ENCODE assay signal across 19 cellular contexts in genomic region chrX:149499766-149500165, GRCh38. TPM values are rescaled to one million over a fixed set of nuclear protein-coding genes. Genes with fewer than 3 reads are reported as not detected.
DNase-seq lines count a peak whose midpoint lies in the region; ATAC-seq and TF ChIP-seq lines count a peak whose summit lies in the region.
"Had no signal": no experiment of that assay in that cellular context is flagged by ENCODE, and none has a peak within 500 bp of the region (broad histone marks: within the 10 kb centered on the region; RNA-seq: fewer than 3 reads in every experiment).

No MANE protein-coding gene starts in this region.

- H3K27me3 ChIP-seq in MM.1S (replicated peaks; ENCODE audit: insufficient read depth, low read length) = no peaks in the 10 kb centered on the region
- no peaks in the 10 kb centered on the region for H3K27me3 ChIP-seq in BE2C

- no peak overlapping the region; the same call in 1 of the 2 replicates for H3K9ac ChIP-seq in MM.1S (ENCODE audit: low read length)

- no peak for ATAC-seq in stimulated activated effector memory CD8-positive, alpha-beta T cell treated with anti-CD3 and anti-CD28 coated beads, Interleukin-12 subunit alpha, Interleukin-12 subunit beta, amount 100 ng/mL, for 72 hours
- no peak for ATAC-seq in left colon

- no peak overlapping the region for H2AFZ ChIP-seq in MM.1S (ENCODE audit: low read length)

- CTCF ChIA-PET in activated naive CD4-positive, alpha-beta T cell treated with anti-CD3 and anti-CD28 coated beads, Interleukin-2, amount 10 ng/mL, durations not matched to agents 7 days and 5 days (lab: Charles Lee) = no interaction called here

- intact Hi-C loops in left colon (cut with DNase I, micrococcal nuclease) = no loop called here

- no peaks in the 10 kb centered on the region for H3K9me3 Mint-ChIP-seq in activated naive CD4-positive, alpha-beta T cell treated with anti-CD3 and anti-CD28 coated beads, Interleukin-2, amount 50 U/mL, for 24 hours
- H3K9me3 Mint-ChIP-seq in activated naive CD4-positive, alpha-beta T cell treated with anti-CD3 and anti-CD28 coated beads, Interleukin-2, amount 10 ng/mL, durations not matched to agents 7 days and 5 days = no peaks in the 10 kb centered on the region
- no peaks in the 10 kb centered on the region for H3K9me3 Mint-ChIP-seq in immature natural killer cell
- H3K9me3 Mint-ChIP-seq in stimulated activated effector memory CD8-positive, alpha-beta T cell treated with anti-CD3 and anti-CD28 coated beads, Interleukin-12 subunit alpha, Interleukin-12 subunit beta, amount 100 ng/mL, for 72 hours = no peaks in the 10 kb centered on the region

- peaks cover 2% of the 10 kb centered on the region for H3K36me3 Mint-ChIP-seq in activated naive CD4-positive, alpha-beta T cell treated with anti-CD3 and anti-CD28 coated beads, Interleukin-2, amount 50 U/mL, for 24 hours
- H3K36me3 Mint-ChIP-seq in activated naive CD4-positive, alpha-beta T cell treated with anti-CD3 and anti-CD28 coated beads, Interleukin-2, amount 10 ng/mL, durations not matched to agents 7 days and 5 days = peaks cover 24% of the 10 kb centered on the region
- peaks cover 0 to 39% (median 16%) of the 10 kb centered on the region in 3 donors for H3K36me3 Mint-ChIP-seq in immature natural killer cell
- H3K36me3 Mint-ChIP-seq in stimulated activated effector memory CD8-positive, alpha-beta T cell treated with anti-CD3 and anti-CD28 coated beads, Interleukin-12 subunit alpha, Interleukin-12 subunit beta, amount 100 ng/mL, for 72 hours = peaks cover 8% of the 10 kb centered on the region

- peaks cover 4% of the 10 kb centered on the region; the same call in 1 of the 2 replicates for H4K20me1 ChIP-seq in MM.1S (ENCODE audit: insufficient read depth, low read length)

- peaks cover 20% of the 10 kb centered on the region for H3K79me2 ChIP-seq in MM.1S (ENCODE audit: low read length)

- H3K4me1 Mint-ChIP-seq in activated naive CD4-positive, alpha-beta T cell treated with anti-CD3 and anti-CD28 coated beads, Interleukin-2, amount 50 U/mL, for 24 hours = peaks cover 24% of the 10 kb centered on the region
- peaks cover 43% of the 10 kb centered on the region for H3K4me1 Mint-ChIP-seq in activated naive CD4-positive, alpha-beta T cell treated with anti-CD3 and anti-CD28 coated beads, Interleukin-2, amount 10 ng/mL, durations not matched to agents 7 days and 5 days
- H3K4me1 Mint-ChIP-seq in immature natural killer cell = peaks cover 44 to 65% of the 10 kb centered on the region in 2 donors
- peaks cover 32% of the 10 kb centered on the region for H3K4me1 Mint-ChIP-seq in stimulated activated effector memory CD8-positive, alpha-beta T cell treated with anti-CD3 and anti-CD28 coated beads, Interleukin-12 subunit alpha, Interleukin-12 subunit beta, amount 100 ng/mL, for 72 hours

- no peaks in the 10 kb centered on the region for H3K27me3 Mint-ChIP-seq in activated naive CD4-positive, alpha-beta T cell treated with anti-CD3 and anti-CD28 coated beads, Interleukin-2, amount 50 U/mL, for 24 hours
- no peaks in the 10 kb centered on the region for H3K27me3 Mint-ChIP-seq in activated naive CD4-positive, alpha-beta T cell treated with anti-CD3 and anti-CD28 coated beads, Interleukin-2, amount 10 ng/mL, durations not matched to agents 7 days and 5 days
- peaks cover 17 to 28% (median 22%) of the 10 kb centered on the region in 3 donors for H3K27me3 Mint-ChIP-seq in immature natural killer cell (ENCODE audit: low read depth in 3 of 3)

- H3K9me2 ChIP-seq in MM.1S (replicated peaks; ENCODE audit: insufficient read depth, low read length) = no peaks in the 10 kb centered on the region

- DNase-seq in activated naive CD4-positive, alpha-beta T cell treated with anti-CD3 and anti-CD28 coated beads, Interleukin-2, amount 10 ng/mL, durations not matched to agents 7 days and 5 days = no peak
- no peak for DNase-seq in MM.1S
- no peak for DNase-seq in immature natural killer cell
- DNase-seq in stimulated activated effector memory CD8-positive, alpha-beta T cell treated with anti-CD3 and anti-CD28 coated beads, Interleukin-12 subunit alpha, Interleukin-12 subunit beta, amount 100 ng/mL, for 72 hours (ENCODE audit: low spot score in 2 of 2) = no peak
- no peak for DNase-seq in left colon
- DNase-seq in BE2C = no peak
- DNase-seq: ACHN, AML-193, COR-L47, DMS 273 treated with DMSO at 0.1 percent for 48 hours, DND-41, NCI-H1105, NCI-H2081 treated with DMSO at 0.1 percent for 48 hours, NCI-H510A, NCI-H82 had no signal

- no peaks in the 10 kb centered on the region; the same call in 1 of the 2 replicates for H3K36me3 ChIP-seq in MM.1S (replicated peaks; ENCODE audit: insufficient read depth, low read length)
- peaks cover 38% of the 10 kb centered on the region for H3K36me3 ChIP-seq in BE2C

- H3K27ac ChIP-seq in MM.1S (ENCODE audit: low read length) = peak overlapping the region; percentile 93; the same call in 1 of the 2 replicates

- H3K9me3 ChIP-seq in MM.1S (replicated peaks; ENCODE audit: insufficient read depth, low read length) = no peaks in the 10 kb centered on the region
- no peaks in the 10 kb centered on the region for H3K9me3 ChIP-seq in BE2C

- no peak overlapping the region for H3K4me3 ChIP-seq in MM.1S (ENCODE audit: low read length)
- H3K4me3 ChIP-seq in BE2C (ENCODE audit: low read depth, low read length) = no peak overlapping the region

- H3K27ac Mint-ChIP-seq in activated naive CD4-positive, alpha-beta T cell treated with anti-CD3 and anti-CD28 coated beads, Interleukin-2, amount 50 U/mL, for 24 hours = peak overlapping the region; percentile 55
- H3K27ac Mint-ChIP-seq in activated naive CD4-positive, alpha-beta T cell treated with anti-CD3 and anti-CD28 coated beads, Interleukin-2, amount 10 ng/mL, durations not matched to agents 7 days and 5 days = no peak overlapping the region
- H3K27ac Mint-ChIP-seq in immature natural killer cell = peak overlapping the region; percentile 47 to 99 (median 82)
- peak overlapping the region; percentile 97 for H3K27ac Mint-ChIP-seq in stimulated activated effector memory CD8-positive, alpha-beta T cell treated with anti-CD3 and anti-CD28 coated beads, Interleukin-12 subunit alpha, Interleukin-12 subunit beta, amount 100 ng/mL, for 72 hours

- peaks cover 32% of the 10 kb centered on the region for H3K4me1 ChIP-seq in MM.1S (ENCODE audit: low read length)
- H3K4me1 ChIP-seq in BE2C = no peaks in the 10 kb centered on the region

- H3K4me3 Mint-ChIP-seq in activated naive CD4-positive, alpha-beta T cell treated with anti-CD3 and anti-CD28 coated beads, Interleukin-2, amount 50 U/mL, for 24 hours = peak overlapping the region; percentile 19
- no peak overlapping the region for H3K4me3 Mint-ChIP-seq in activated naive CD4-positive, alpha-beta T cell treated with anti-CD3 and anti-CD28 coated beads, Interleukin-2, amount 10 ng/mL, durations not matched to agents 7 days and 5 days
- peak overlapping the region in 2 of 5 donors; percentile 34 to 75 for H3K4me3 Mint-ChIP-seq in immature natural killer cell
- H3K4me3 Mint-ChIP-seq in stimulated activated effector memory CD8-positive, alpha-beta T cell treated with anti-CD3 and anti-CD28 coated beads, Interleukin-12 subunit alpha, Interleukin-12 subunit beta, amount 100 ng/mL, for 72 hours = peak overlapping the region; percentile 87
- H3K4me3 Mint-ChIP-seq: CD14-positive monocyte had no signal

- TF ChIP-seq CTCF in MM.1S (IDR thresholded peaks at IDR 0.05; ENCODE audit: low read length) (no peak), BE2C (IDR thresholded peaks at IDR 0.05; ENCODE audit: low read depth, low read length) (no peak)

- H3K4me2 ChIP-seq in MM.1S (ENCODE audit: low read depth, low read length) = peak overlapping the region; percentile 38

- peaks cover 33% of the 10 kb centered on the region for H3F3A ChIP-seq in MM.1S (ENCODE audit: insufficient read depth, low read length)

RNA-seq across cellular contexts. Expression of gene IDS, which starts 5.3 kb away (rescaled TPM):
- polyA plus RNA-seq in immature natural killer cell = 100 to 1,000 TPM; 143 to 230 (median 163) TPM
- total RNA-seq in left colon = 10 to 100 TPM; 28.8 to 58.5 TPM
- 213 TPM for polyA plus RNA-seq in BE2C (2012; ENCODE audit: insufficient read depth, insufficient read length, low read depth)

RNA-seq across cellular contexts. Expression of gene EOLA1, which starts 41.0 kb away (rescaled TPM):
- polyA plus RNA-seq in immature natural killer cell = 10 to 100 TPM; 39.9 to 58.6 (median 45.7) TPM
- 10 to 100 TPM; 37.2 to 37.8 TPM for total RNA-seq in left colon
- 53.4 TPM for polyA plus RNA-seq in BE2C (2012; ENCODE audit: insufficient read depth, insufficient read length, low read depth)

RNA-seq across cellular contexts. Expression of gene HSFX3, which starts 50.0 kb away (rescaled TPM):
- not detected for polyA plus RNA-seq in immature natural killer cell
- not detected for total RNA-seq in left colon
- polyA plus RNA-seq in BE2C (2012; ENCODE audit: insufficient read depth, insufficient read length, low read depth) = not detected
- total RNA-seq: G401, H4 had no signal
- polyA plus RNA-seq: CD14-positive monocyte had no signal
